Comparison of ENCODE assay signal across 21 cellular contexts in genomic region chr13:29535663-29536655, GRCh38.
"Had no signal": no experiment of that assay in that cellular context is flagged by ENCODE, and none has a peak within 500 bp of the region (broad histone marks: within the 10 kb centered on the region; RNA-seq: fewer than 3 reads in every experiment).

No MANE protein-coding gene starts in this region.

- FAIRE-seq: pancreas had no signal

- H3K27ac Mint-ChIP-seq: activated CD4-positive, alpha-beta memory T cell treated with anti-CD3 and anti-CD28 coated beads for 36 hours; activated naive CD4-positive, alpha-beta T cell treated with anti-CD3 and anti-CD28 coated beads, Interleukin-2, amount 50 U/mL, for 24 hours; stimulated activated memory B cell treated with anti-CD40 and anti-IgM and Interleukin-4, amounts not matched to agents 10 μg/mL and 1 μg/mL and 100 μg/mL, for 72 hours; T-cell; type B pancreatic cell had no signal

- H3K27ac ChIP-seq: gastroesophageal sphincter, neutrophil, pancreas, testis, vagina had no signal

- H3K9me3 ChIP-seq: gastroesophageal sphincter, neutrophil, pancreas, testis, vagina had no signal

- H3K4me3 ChIP-seq: gastroesophageal sphincter, pancreas, testis, vagina had no signal

- H3K4me1 ChIP-seq: pancreas, testis had no signal

- H3K27me3 Mint-ChIP-seq: activated CD4-positive, alpha-beta memory T cell treated with anti-CD3 and anti-CD28 coated beads for 36 hours; activated naive CD4-positive, alpha-beta T cell treated with anti-CD3 and anti-CD28 coated beads, Interleukin-2, amount 50 U/mL, for 24 hours; stimulated activated memory B cell treated with anti-CD40 and anti-IgM and Interleukin-4, amounts not matched to agents 10 μg/mL and 1 μg/mL and 100 μg/mL, for 72 hours; T-cell; type B pancreatic cell had no signal

- H3K9me3 Mint-ChIP-seq: activated CD4-positive, alpha-beta memory T cell treated with anti-CD3 and anti-CD28 coated beads for 36 hours; activated naive CD4-positive, alpha-beta T cell treated with anti-CD3 and anti-CD28 coated beads, Interleukin-2, amount 50 U/mL, for 24 hours; natural killer cell; stimulated activated memory B cell treated with anti-CD40 and anti-IgM and Interleukin-4, amounts not matched to agents 10 μg/mL and 1 μg/mL and 100 μg/mL, for 72 hours; T-cell; type B pancreatic cell had no signal

- ATAC-seq: esophagus mucosa; gastroesophageal sphincter; natural killer cell; pancreas; right cardiac atrium; stimulated activated memory B cell treated with anti-CD40 and anti-IgM and Interleukin-4, amounts not matched to agents 10 μg/mL and 1 μg/mL and 100 μg/mL, for 72 hours; T-cell had no signal

- DNase-seq: activated CD4-positive, alpha-beta memory T cell treated with anti-CD3 and anti-CD28 coated beads for 36 hours; activated CD4-positive, alpha-beta T cell treated with anti-CD3 and anti-CD28 coated beads for 48 hours; activated gamma-delta T cell; effector CD8-positive, alpha-beta T cell; head of caudate nucleus; hypothalamus; midbrain; natural killer cell; pancreas; right cardiac atrium; stimulated activated CD4-positive, alpha-beta T cell treated with anti-CD3 and anti-CD28 coated beads, Interleukin-1b, Interleukin-23, amount 100 ng/mL, for 48 hours; T-cell; T1000; testis had no signal

- H3K4me3 Mint-ChIP-seq: activated CD4-positive, alpha-beta memory T cell treated with anti-CD3 and anti-CD28 coated beads for 36 hours; activated naive CD4-positive, alpha-beta T cell treated with anti-CD3 and anti-CD28 coated beads, Interleukin-2, amount 50 U/mL, for 24 hours; natural killer cell; stimulated activated memory B cell treated with anti-CD40 and anti-IgM and Interleukin-4, amounts not matched to agents 10 μg/mL and 1 μg/mL and 100 μg/mL, for 72 hours; T-cell; type B pancreatic cell had no signal

- H3K27me3 ChIP-seq: gastroesophageal sphincter, neutrophil, pancreas, testis, vagina had no signal
